ENCODE assay signal across 34 cellular contexts in genomic region chr1:1914101-1914811, GRCh38. TPM values are rescaled to one million over a fixed set of nuclear protein-coding genes. Genes with fewer than 3 reads are reported as not detected.
DNase-seq lines count a peak whose midpoint lies in the region; ATAC-seq, FAIRE-seq and TF ChIP-seq lines count a peak whose summit lies in the region.
"Had no signal": no experiment of that assay in that cellular context is flagged by ENCODE, and none has a peak within 500 bp of the region (broad histone marks: within the 10 kb centered on the region; RNA-seq: fewer than 3 reads in every experiment).

No MANE protein-coding gene starts in this region.

- H3K9me3 ChIP-seq in kidney (ENCODE audit: control insufficient read depth in 1 of 2, low read length in 2 of 2) (no peaks in the 10 kb centered on the region), parathyroid adenoma (ENCODE audit: control insufficient read depth, low read length) (no peaks in the 10 kb centered on the region)
- H3K9me3 ChIP-seq: BLaER1, left lung, testis, vagina had no signal

- intact Hi-C loops in kidney (cut with DNase I) = no loop called here

- no peak for FAIRE-seq in kidney (lab: Jason Lieb, UNC)
- FAIRE-seq: astrocyte, GM12878, H54 had no signal

- H3K9ac ChIP-seq in kidney (ENCODE audit: low read length in 2 of 2) (no peak overlapping the region), parathyroid adenoma (no peak overlapping the region)
- H3K9ac ChIP-seq: BLaER1 had no signal

- POLR2A ChIA-PET in RWPE1 (lab: Yijun Ruan, JAX; ENCODE audit: low non-redundant PET) = no interaction called here

- H3K27ac ChIP-seq in RWPE1 = 0 out of 2 replicates have a peak overlapping the region, but pooled peaks have one; percentile 2
- no peak overlapping the region for H3K27ac ChIP-seq in kidney (ENCODE audit: low read depth in 2 of 2, low read length in 2 of 2)
- H3K27ac ChIP-seq in parathyroid adenoma = no peak overlapping the region
- H3K27ac ChIP-seq: BLaER1, epithelial cell of prostate, left lung, testis, vagina had no signal

- H3K4me2 ChIP-seq in parathyroid adenoma (ENCODE audit: low read length) = no peak overlapping the region
- H3K4me2 ChIP-seq: BLaER1 had no signal

- no peak for ATAC-seq in HG02759 (IDR thresholded peaks at IDR 0.05; ENCODE audit: unreplicated experiment)
- ATAC-seq: GM12878, left lung had no signal

- H2AFZ ChIP-seq in parathyroid adenoma = peak overlapping the region; percentile 45

- no peaks in the 10 kb centered on the region for H3K27me3 ChIP-seq in parathyroid adenoma (ENCODE audit: control insufficient read depth, insufficient read depth, low read length)
- H3K27me3 ChIP-seq: testis, vagina had no signal

- CTCF ChIA-PET in RWPE1 (lab: Yijun Ruan, JAX) = no interaction called here

- H3K4me3 ChIP-seq in kidney (ENCODE audit: low read length in 2 of 2) = no peak overlapping the region
- no peak overlapping the region for H3K4me3 ChIP-seq in parathyroid adenoma (ENCODE audit: low read depth, low read length)
- H3K4me3 ChIP-seq: BLaER1, GM12878, left lung, testis, vagina had no signal

- H3K36me3 ChIP-seq in kidney (ENCODE audit: control insufficient read depth in 1 of 2, insufficient read depth in 2 of 2, low read length in 2 of 2) = no peaks in the 10 kb centered on the region
- H3K36me3 ChIP-seq in parathyroid adenoma (ENCODE audit: control insufficient read depth, insufficient read depth, low read length) = no peaks in the 10 kb centered on the region
- H3K36me3 ChIP-seq: BLaER1, left lung, vagina had no signal

- H3K79me2 ChIP-seq in parathyroid adenoma = no peaks in the 10 kb centered on the region

- peak; percentile 50 for DNase-seq in ELF-1 (ENCODE audit: low read depth, low spot score)
- no peak for DNase-seq in RWPE1 (ENCODE audit: low spot score)
- peak; percentile 59 for DNase-seq in kidney
- no peak for DNase-seq in NCI-H2107 treated with DMSO at 0.1 percent for 48 hours (lab: John Stamatoyannopoulos, UW; ENCODE audit: unreplicated experiment)
- no peak for DNase-seq in dermis blood vessel endothelial cell
- no peak for DNase-seq in dedifferentiated amniotic fluid mesenchymal stem cell (ENCODE audit: extremely low spot score)
- DNase-seq: activated B cell treated with CpG ODN at 0.5 μM for 24 hours; activated CD4-positive, alpha-beta T cell treated with anti-CD3 and anti-CD28 coated beads, Interleukin-2, amount 50 U/mL, for 48 hours; activated CD8-positive, alpha-beta memory T cell treated with anti-CD3 and anti-CD28 coated beads, Interleukin-2, amount 50 U/mL, for 48 hours; activated naive CD8-positive, alpha-beta T cell treated with anti-CD3 and anti-CD28 coated beads for 36 hours; cerebellar nuclear complex; COR-L47; DND-41; Kasumi-1; left lung; MV-4-11; NCI-H1694; NCI-H748 treated with DMSO at 0.1 percent for 48 hours; OCI-M1; SHP77 treated with DMSO at 0.1 percent for 48 hours; stimulated activated CD4-positive, alpha-beta T cell treated with anti-CD3 and anti-CD28 coated beads, Interleukin-12 subunit alpha, Interleukin-12 subunit beta, amount 100 ng/mL, for 4 hours; stimulated activated CD4-positive, alpha-beta T cell treated with anti-CD3 and anti-CD28 coated beads, Interleukin-4, amount 100 ng/mL, for 24 hours; stimulated activated naive CD4-positive, alpha-beta T cell; SW 1271; testis had no signal

- TF ChIP-seq CTCF in RWPE1 (conservative IDR thresholded peaks at IDR 0.05; ENCODE audit: low read depth) (no peak), kidney (IDR thresholded peaks at IDR 0.05; ENCODE audit: borderline replicate concordance, extremely low read depth, insufficient read depth) (no peak), parathyroid adenoma (IDR thresholded peaks at IDR 0.05) (no peak)

- H3K4me1 ChIP-seq in kidney (ENCODE audit: control insufficient read depth in 1 of 2, insufficient read depth in 1 of 2, low read depth in 1 of 2, low read length in 2 of 2) = peaks cover 7% of the 10 kb centered on the region in 2 donors
- no peaks in the 10 kb centered on the region for H3K4me1 ChIP-seq in parathyroid adenoma

RNA-seq across cellular contexts. Expression of gene CALML6, which starts 0.8 kb away (rescaled TPM):
- total RNA-seq in kidney (0.13 TPM), dermis blood vessel endothelial cell (0.34 TPM in 1 of 2 replicates, not detected in the other)
- 1.2 TPM for polyA plus RNA-seq in kidney (ENCODE audit: insufficient read depth, low read depth, low replicate concordance)
- polyA plus RNA-seq: neural cell had no signal

RNA-seq across cellular contexts. Expression of gene TMEM52, which starts 4.8 kb away (rescaled TPM):
- 0.50 TPM for total RNA-seq in kidney
- 5.1 TPM for polyA plus RNA-seq in kidney (ENCODE audit: insufficient read depth, low read depth, low replicate concordance)
- total RNA-seq in dermis blood vessel endothelial cell = 0.37 TPM in 1 of 2 replicates, not detected in the other

RNA-seq across cellular contexts. Expression of gene GNB1, which starts 23.4 kb away (rescaled TPM):
- total RNA-seq in kidney (347 TPM), dermis blood vessel endothelial cell (87.8 and 181 TPM in 2 replicates)
- polyA plus RNA-seq in kidney (ENCODE audit: insufficient read depth, low read depth, low replicate concordance) = 144 TPM

Comparison
In these comparisons a context has a peak if more than half of its experiments do, and no peak if none do; other contexts are left out.
1. DNase-seq: peak in ELF-1 (single experiment) and kidney (single experiment); none in RWPE1 (single experiment), NCI-H2107 treated with DMSO at 0.1 percent for 48 hours (single experiment), dermis blood vessel endothelial cell (single experiment) and dedifferentiated amniotic fluid mesenchymal stem cell (single experiment).